In the genomic region with DNA sequence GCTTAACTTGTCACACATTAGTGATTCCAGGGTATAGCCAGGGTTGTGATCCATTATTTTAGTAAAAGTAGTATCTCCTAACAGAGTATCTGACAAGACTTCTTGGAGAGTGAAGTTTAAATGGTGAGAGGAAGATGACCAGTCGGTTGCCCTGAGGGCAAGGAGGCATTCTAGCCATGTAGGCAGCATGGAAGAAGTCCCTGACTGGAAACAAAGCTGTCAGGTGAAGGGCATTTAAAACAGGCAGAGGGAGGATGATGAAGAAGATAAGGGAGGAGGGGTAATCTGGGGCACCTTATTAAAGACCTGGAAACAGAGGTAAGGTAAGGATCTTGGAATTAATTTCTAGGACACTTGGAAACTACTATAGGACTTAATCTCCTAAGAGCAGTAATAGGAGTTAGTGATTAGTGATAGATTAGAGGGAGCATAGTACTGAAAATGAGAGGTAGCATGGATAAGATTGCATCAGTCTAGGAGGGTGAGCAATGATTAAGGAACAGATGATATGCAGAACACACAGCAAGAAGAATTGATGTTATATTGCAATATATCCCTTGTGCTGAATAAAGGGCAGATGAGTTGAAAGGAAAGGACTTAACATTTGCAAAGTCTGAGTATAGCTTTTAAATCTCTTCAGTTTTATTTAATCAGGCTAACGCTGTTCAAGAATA, we compare ENCODE assay signal across 13 cellular contexts. TPM values are rescaled to one million over a fixed set of nuclear protein-coding genes. Genes with fewer than 3 reads are reported as not detected.
DNase-seq lines count a peak whose midpoint lies in the region; ATAC-seq and TF ChIP-seq lines count a peak whose summit lies in the region.
"Had no signal": no experiment of that assay in that cellular context is flagged by ENCODE, and none has a peak within 500 bp of the region (broad histone marks: within the 10 kb centered on the region; RNA-seq: fewer than 3 reads in every experiment).

No MANE protein-coding gene starts in this region.

- peak overlapping the region; percentile 2 to 62 (median 16) for H3K4me3 Mint-ChIP-seq in CD4-positive, alpha-beta memory T cell
- H3K4me3 Mint-ChIP-seq in activated CD8-positive, alpha-beta T cell treated with anti-CD3 and anti-CD28 coated beads, Interleukin-2, amount 10 ng/mL, durations not matched to agents 7 days and 5 days: no peak overlapping the region
- H3K4me3 Mint-ChIP-seq: neural progenitor cell had no signal

- no peaks in the 10 kb centered on the region for H3K36me3 ChIP-seq in CD4-positive, alpha-beta memory T cell (ENCODE audit: insufficient read depth, low read length)
- no peaks in the 10 kb centered on the region for H3K36me3 ChIP-seq in GM23248 (ENCODE audit: low read depth)
- H3K36me3 ChIP-seq: neural progenitor cell had no signal

- in situ Hi-C loops in GM23248 (cut with MboI): no loop called here

- no peak overlapping the region for H2AFZ ChIP-seq in GM23248
- H2AFZ ChIP-seq: neural progenitor cell had no signal

- H3K79me2 ChIP-seq in GM23248 (ENCODE audit: insufficient read depth): peaks cover 100% of the 10 kb centered on the region

- H3K9me3 ChIP-seq in CD4-positive, alpha-beta memory T cell (ENCODE audit: control insufficient read depth in 1 of 2, low read length in 2 of 2): no peaks in the 10 kb centered on the region
- H3K9me3 ChIP-seq in GM23248 (ENCODE audit: low read depth): no peaks in the 10 kb centered on the region

- peak overlapping the region; percentile 26 for H3K4me2 ChIP-seq in GM23248 (ENCODE audit: unreplicated experiment)
- H3K4me2 ChIP-seq: neural progenitor cell had no signal

- POLR2A ChIA-PET in CD4-positive, alpha-beta memory T cell (lab: Charles Lee; ENCODE audit: partially characterized antibody): interaction anchor here (1.1 to 1.6 kb wide), 2 partner anchors 10 to 92 kb away, joined by 5 to 6 read pairs; a partner anchor contains a TSS
- POLR2A ChIA-PET in activated CD8-positive, alpha-beta T cell treated with anti-CD3 and anti-CD28 coated beads, Interleukin-2, amount 10 ng/mL, durations not matched to agents 7 days and 5 days (lab: Charles Lee): interaction anchor here (1.0 to 1.5 kb wide), 2 partner anchors 9 to 18 kb away, joined by 3 to 4 read pairs; a partner anchor contains a TSS

- CTCF ChIA-PET in CD4-positive, alpha-beta memory T cell (lab: Charles Lee; ENCODE audit: partially characterized antibody): interaction anchor here (0.7 to 3.3 kb wide), 4 partner anchors 8 to 28 kb away, joined by 3 to 12 read pairs (median 4); no protein-coding TSS in a partner anchor
- CTCF ChIA-PET in activated CD8-positive, alpha-beta T cell treated with anti-CD3 and anti-CD28 coated beads, Interleukin-2, amount 10 ng/mL, durations not matched to agents 7 days and 5 days (lab: Charles Lee): interaction anchor here (1.2 to 3.3 kb wide), 3 partner anchors 10 to 91 kb away, joined by 3 to 13 read pairs (median 3); a partner anchor contains a TSS

- 83 to 85% methylated on average over 2 of the region's 2 CpGs for WGBS in GM23248 (ENCODE audit: low coverage in 1 of 2, low lambda C conversion rate in 2 of 2, missing lambda C conversion rate in 2 of 2), 2 experiments

- DNase-seq in CD4-positive, alpha-beta memory T cell: no peak
- DNase-seq in GM23248 (peak; percentile 40), foreskin keratinocyte (no peak), NCI-H2196 (lab: John Stamatoyannopoulos, UW; ENCODE audit: unreplicated experiment) (no peak), NCI-H1092 treated with DMSO at 0.1 percent for 48 hours (lab: John Stamatoyannopoulos, UW) (no peak)
- no peak for DNase-seq in activated CD8-positive, alpha-beta T cell treated with anti-CD3 and anti-CD28 coated beads, Interleukin-2, amount 10 ng/mL, durations not matched to agents 7 days and 5 days
- no peak for DNase-seq in activated CD4-positive, CD25-positive, alpha-beta regulatory T cell treated with anti-CD3 and anti-CD28 coated beads, Interleukin-2, amount 50 U/mL, for 72 hours
- DNase-seq: C1 segment of cervical spinal cord, NCI-H1417 treated with DMSO at 0.1 percent for 48 hours, NCI-H526, substantia nigra had no signal

- H3K4me1 ChIP-seq in CD4-positive, alpha-beta memory T cell (ENCODE audit: insufficient read depth, low read length): peaks cover 98% of the 10 kb centered on the region
- H3K4me1 ChIP-seq in GM23248 (ENCODE audit: insufficient read depth) (peaks cover 44% of the 10 kb centered on the region), foreskin keratinocyte (peaks cover 11% of the 10 kb centered on the region)

- no peak overlapping the region for H3K4me3 ChIP-seq in CD4-positive, alpha-beta memory T cell (ENCODE audit: low read length in 2 of 2)
- H3K4me3 ChIP-seq in GM23248: no peak overlapping the region
- H3K4me3 ChIP-seq: neural progenitor cell had no signal

- intact Hi-C loops in CD4-positive, alpha-beta memory T cell (cut with micrococcal nuclease): loop anchor here (1.0 kb wide), 1 partner anchor 8 kb away; no protein-coding TSS in a partner anchor

- ATAC-seq in activated CD8-positive, alpha-beta T cell treated with anti-CD3 and anti-CD28 coated beads, Interleukin-2, amount 10 ng/mL, durations not matched to agents 7 days and 5 days: no peak
- ATAC-seq in foreskin keratinocyte (peak; percentile 26), GM21360 (IDR thresholded peaks at IDR 0.05; ENCODE audit: unreplicated experiment) (no peak)

- peaks cover 66 to 94% (median 81%) of the 10 kb centered on the region in 4 donors for H3K4me1 Mint-ChIP-seq in CD4-positive, alpha-beta memory T cell
- peaks cover 69% of the 10 kb centered on the region for H3K4me1 Mint-ChIP-seq in activated CD8-positive, alpha-beta T cell treated with anti-CD3 and anti-CD28 coated beads, Interleukin-2, amount 10 ng/mL, durations not matched to agents 7 days and 5 days (ENCODE audit: low read depth)

- peak overlapping the region; percentile 7 to 92 (median 31) for H3K27ac Mint-ChIP-seq in CD4-positive, alpha-beta memory T cell
- peak overlapping the region; percentile 3 for H3K27ac Mint-ChIP-seq in activated CD8-positive, alpha-beta T cell treated with anti-CD3 and anti-CD28 coated beads, Interleukin-2, amount 10 ng/mL, durations not matched to agents 7 days and 5 days
- H3K27ac Mint-ChIP-seq: neural progenitor cell had no signal

- peaks cover 5 to 23% of the 10 kb centered on the region in 2 donors for H3K36me3 Mint-ChIP-seq in CD4-positive, alpha-beta memory T cell
- H3K36me3 Mint-ChIP-seq in activated CD8-positive, alpha-beta T cell treated with anti-CD3 and anti-CD28 coated beads, Interleukin-2, amount 10 ng/mL, durations not matched to agents 7 days and 5 days (ENCODE audit: low read depth): peaks cover 57% of the 10 kb centered on the region

- peaks cover 6% of the 10 kb centered on the region for H4K20me1 ChIP-seq in GM23248 (ENCODE audit: insufficient read depth)

- no peak overlapping the region for H3K27ac ChIP-seq in CD4-positive, alpha-beta memory T cell (ENCODE audit: low read depth, low read length)
- H3K27ac ChIP-seq in GM23248 (no peak overlapping the region; the same call in 1 of the 2 replicates), foreskin keratinocyte (no peak overlapping the region)
- H3K27ac ChIP-seq: neural progenitor cell had no signal

- no peaks in the 10 kb centered on the region for H3K9me2 ChIP-seq in GM23248 (ENCODE audit: insufficient read depth)

- H3F3A ChIP-seq in GM23248 (ENCODE audit: insufficient read depth): peaks cover 13% of the 10 kb centered on the region

- H3K27me3 Mint-ChIP-seq in CD4-positive, alpha-beta memory T cell: no peaks in the 10 kb centered on the region
- no peaks in the 10 kb centered on the region for H3K27me3 Mint-ChIP-seq in activated CD8-positive, alpha-beta T cell treated with anti-CD3 and anti-CD28 coated beads, Interleukin-2, amount 10 ng/mL, durations not matched to agents 7 days and 5 days (ENCODE audit: low read depth)

- TF ChIP-seq CTCF in foreskin keratinocyte (conservative IDR thresholded peaks at IDR 0.05): no peak

- H3K27me3 ChIP-seq in CD4-positive, alpha-beta memory T cell (ENCODE audit: insufficient read depth, low read length): no peaks in the 10 kb centered on the region
- H3K27me3 ChIP-seq in GM23248 (replicated peaks; ENCODE audit: insufficient read depth) (no peaks in the 10 kb centered on the region), foreskin keratinocyte (no peaks in the 10 kb centered on the region)
- H3K27me3 ChIP-seq: neural progenitor cell had no signal

- H3K9me3 Mint-ChIP-seq in CD4-positive, alpha-beta memory T cell: no peaks in the 10 kb centered on the region
- no peaks in the 10 kb centered on the region for H3K9me3 Mint-ChIP-seq in activated CD8-positive, alpha-beta T cell treated with anti-CD3 and anti-CD28 coated beads, Interleukin-2, amount 10 ng/mL, durations not matched to agents 7 days and 5 days (ENCODE audit: insufficient read depth)
- H3K9me3 Mint-ChIP-seq: neural progenitor cell had no signal

- H3K9ac ChIP-seq in GM23248: no peak overlapping the region
- H3K9ac ChIP-seq: neural progenitor cell had no signal

RNA-seq across cellular contexts. Expression of a gene that starts 9.5 kb away (rescaled TPM):
- 100 to 1,000 TPM; 151 to 157 TPM for total RNA-seq in CD4-positive, alpha-beta memory T cell
- 100 to 1,000 TPM; 133 to 158 TPM for polyA plus RNA-seq in CD4-positive, alpha-beta memory T cell
- total RNA-seq in GM23248 (2014; rRNA removed; shearing (Covaris generic)): 34.5 and 40.0 TPM in 2 replicates
- polyA plus RNA-seq in GM23248 (2016; fragmentation: Nextera tagmentation; extraction: Ambion mirVana) (37.0 and 38.2 TPM in 2 replicates), foreskin keratinocyte (8.2 and 10.6 TPM in 2 replicates)
- total RNA-seq in activated CD8-positive, alpha-beta T cell treated with anti-CD3 and anti-CD28 coated beads, Interleukin-2, amount 10 ng/mL, durations not matched to agents 7 days and 5 days: 100 to 1,000 TPM; 149 to 151 TPM
- total RNA-seq in foreskin keratinocyte: 53.8 and 54.7 TPM in 2 replicates
